In the genomic region with DNA sequence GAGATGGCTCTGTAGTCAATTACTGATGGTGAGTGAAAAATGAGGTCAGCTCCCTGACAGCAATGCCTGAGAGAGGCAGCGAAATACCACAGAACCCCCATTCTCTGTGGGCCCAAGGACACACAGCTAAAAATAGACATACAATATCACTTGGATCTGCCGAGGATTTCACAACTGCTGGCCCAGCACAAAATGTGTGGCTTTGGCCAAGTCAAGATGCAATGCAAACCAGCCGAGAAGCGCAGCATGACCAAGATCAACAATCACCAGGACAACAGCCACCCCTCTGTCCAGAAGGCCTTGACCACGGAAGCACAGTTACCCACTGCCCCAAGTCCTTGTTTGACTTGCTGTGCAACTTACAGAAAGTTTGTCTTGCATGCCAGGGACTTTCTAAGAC, we compare ENCODE assay signal across 1 cellular context.
A peak's percentile ranks its signal among the peaks of the same experiment; 100 is the strongest.
TF ChIP-seq lines count a peak whose summit lies in the region.

No MANE protein-coding gene starts in this region.

TF ChIP-seq in HepG2, 621 proteins besides CTCF, POLR2A, EP300 and RAD21 (continued from another document and continues in another):
- TF ChIP-seq, protein P1, sequence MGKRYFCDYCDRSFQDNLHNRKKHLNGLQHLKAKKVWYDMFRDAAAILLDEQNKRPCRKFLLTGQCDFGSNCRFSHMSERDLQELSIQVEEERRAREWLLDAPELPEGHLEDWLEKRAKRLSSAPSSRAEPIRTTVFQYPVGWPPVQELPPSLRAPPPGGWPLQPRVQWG (CRISPR knock-in tag; IDR thresholded peaks at IDR 0.05; ENCODE audit: borderline replicate concordance, low read depth) = no peak
- TF ChIP-seq ZBTB21 (CRISPR knock-in tag; IDR thresholded peaks at IDR 0.05) (peak; percentile 90), ZNF772 (CRISPR knock-in tag; IDR thresholded peaks at IDR 0.05) (no peak), ATM (IDR thresholded peaks at IDR 0.05; ENCODE audit: borderline replicate concordance) (no peak), TMF1 (CRISPR knock-in tag; IDR thresholded peaks at IDR 0.05; ENCODE audit: low read depth) (no peak), CHD4 (IDR thresholded peaks at IDR 0.05; ENCODE audit: borderline replicate concordance, low read length) (no peak), ZNF589 (CRISPR knock-in tag; conservative IDR thresholded peaks at IDR 0.05) (no peak), MATR3 (CRISPR knock-in tag; IDR thresholded peaks at IDR 0.05) (no peak), ZNF841 (CRISPR knock-in tag; IDR thresholded peaks at IDR 0.05; ENCODE audit: borderline replicate concordance) (no peak), ZNF768 (CRISPR knock-in tag; IDR thresholded peaks at IDR 0.05) (peak; percentile 83), ZNF430 (CRISPR knock-in tag; IDR thresholded peaks at IDR 0.05) (no peak), KMT2A (CRISPR knock-in tag; IDR thresholded peaks at IDR 0.05) (no peak; the same call in 1 of the 2 replicates), ZFP90 (CRISPR knock-in tag; IDR thresholded peaks at IDR 0.05; ENCODE audit: borderline replicate concordance) (no peak), ZNF670 (CRISPR knock-in tag; IDR thresholded peaks at IDR 0.05; ENCODE audit: borderline replicate concordance) (no peak), ZSCAN12 (CRISPR knock-in tag; IDR thresholded peaks at IDR 0.05) (no peak), ZNF567 (CRISPR knock-in tag; IDR thresholded peaks at IDR 0.05; ENCODE audit: borderline replicate concordance) (no peak), ZNF564 (CRISPR knock-in tag; IDR thresholded peaks at IDR 0.05) (0 out of 2 replicates have a peak, but pooled peaks have one; percentile 71), ZNF713 (CRISPR knock-in tag; IDR thresholded peaks at IDR 0.05) (no peak), FOXJ3 (CRISPR knock-in tag; IDR thresholded peaks at IDR 0.05; ENCODE audit: borderline replicate concordance) (peak; percentile 65; the same call in 1 of the 2 replicates)
- TF ChIP-seq, protein P2, sequence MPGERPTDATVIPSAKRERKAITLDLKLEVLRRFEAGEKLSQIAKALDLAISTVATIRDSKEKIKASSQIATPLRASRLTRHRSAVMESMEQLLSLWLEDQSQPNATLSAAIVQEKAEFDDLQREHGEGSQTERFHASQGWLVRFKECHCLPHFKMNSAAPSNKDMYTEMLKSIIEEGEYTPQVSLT (CRISPR knock-in tag; IDR thresholded peaks at IDR 0.05; ENCODE audit: borderline replicate concordance, low read depth) = no peak
- TF ChIP-seq, protein P3, sequence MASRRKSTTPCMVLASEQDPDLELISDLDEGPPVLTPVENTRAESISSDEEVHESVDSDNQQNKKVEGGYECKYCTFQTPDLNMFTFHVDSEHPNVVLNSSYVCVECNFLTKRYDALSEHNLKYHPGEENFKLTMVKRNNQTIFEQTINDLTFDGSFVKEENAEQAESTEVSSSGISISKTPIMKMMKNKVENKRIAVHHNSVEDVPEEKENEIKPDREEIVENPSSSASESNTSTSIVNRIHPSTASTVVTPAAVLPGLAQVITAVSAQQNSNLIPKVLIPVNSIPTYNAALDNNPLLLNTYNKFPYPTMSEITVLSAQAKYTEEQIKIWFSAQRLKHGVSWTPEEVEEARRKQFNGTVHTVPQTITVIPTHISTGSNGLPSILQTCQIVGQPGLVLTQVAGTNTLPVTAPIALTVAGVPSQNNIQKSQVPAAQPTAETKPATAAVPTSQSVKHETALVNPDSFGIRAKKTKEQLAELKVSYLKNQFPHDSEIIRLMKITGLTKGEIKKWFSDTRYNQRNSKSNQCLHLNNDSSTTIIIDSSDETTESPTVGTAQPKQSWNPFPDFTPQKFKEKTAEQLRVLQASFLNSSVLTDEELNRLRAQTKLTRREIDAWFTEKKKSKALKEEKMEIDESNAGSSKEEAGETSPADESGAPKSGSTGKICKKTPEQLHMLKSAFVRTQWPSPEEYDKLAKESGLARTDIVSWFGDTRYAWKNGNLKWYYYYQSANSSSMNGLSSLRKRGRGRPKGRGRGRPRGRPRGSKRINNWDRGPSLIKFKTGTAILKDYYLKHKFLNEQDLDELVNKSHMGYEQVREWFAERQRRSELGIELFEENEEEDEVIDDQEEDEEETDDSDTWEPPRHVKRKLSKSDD (CRISPR knock-in tag; IDR thresholded peaks at IDR 0.05; ENCODE audit: low read depth) = peak; percentile 88
- TF ChIP-seq, protein P4, sequence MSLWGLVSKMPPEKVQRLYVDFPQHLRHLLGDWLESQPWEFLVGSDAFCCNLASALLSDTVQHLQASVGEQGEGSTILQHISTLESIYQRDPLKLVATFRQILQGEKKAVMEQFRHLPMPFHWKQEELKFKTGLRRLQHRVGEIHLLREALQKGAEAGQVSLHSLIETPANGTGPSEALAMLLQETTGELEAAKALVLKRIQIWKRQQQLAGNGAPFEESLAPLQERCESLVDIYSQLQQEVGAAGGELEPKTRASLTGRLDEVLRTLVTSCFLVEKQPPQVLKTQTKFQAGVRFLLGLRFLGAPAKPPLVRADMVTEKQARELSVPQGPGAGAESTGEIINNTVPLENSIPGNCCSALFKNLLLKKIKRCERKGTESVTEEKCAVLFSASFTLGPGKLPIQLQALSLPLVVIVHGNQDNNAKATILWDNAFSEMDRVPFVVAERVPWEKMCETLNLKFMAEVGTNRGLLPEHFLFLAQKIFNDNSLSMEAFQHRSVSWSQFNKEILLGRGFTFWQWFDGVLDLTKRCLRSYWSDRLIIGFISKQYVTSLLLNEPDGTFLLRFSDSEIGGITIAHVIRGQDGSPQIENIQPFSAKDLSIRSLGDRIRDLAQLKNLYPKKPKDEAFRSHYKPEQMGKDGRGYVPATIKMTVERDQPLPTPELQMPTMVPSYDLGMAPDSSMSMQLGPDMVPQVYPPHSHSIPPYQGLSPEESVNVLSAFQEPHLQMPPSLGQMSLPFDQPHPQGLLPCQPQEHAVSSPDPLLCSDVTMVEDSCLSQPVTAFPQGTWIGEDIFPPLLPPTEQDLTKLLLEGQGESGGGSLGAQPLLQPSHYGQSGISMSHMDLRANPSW (CRISPR knock-in tag; IDR thresholded peaks at IDR 0.05; ENCODE audit: borderline replicate concordance) = no peak
- TF ChIP-seq, protein P5, sequence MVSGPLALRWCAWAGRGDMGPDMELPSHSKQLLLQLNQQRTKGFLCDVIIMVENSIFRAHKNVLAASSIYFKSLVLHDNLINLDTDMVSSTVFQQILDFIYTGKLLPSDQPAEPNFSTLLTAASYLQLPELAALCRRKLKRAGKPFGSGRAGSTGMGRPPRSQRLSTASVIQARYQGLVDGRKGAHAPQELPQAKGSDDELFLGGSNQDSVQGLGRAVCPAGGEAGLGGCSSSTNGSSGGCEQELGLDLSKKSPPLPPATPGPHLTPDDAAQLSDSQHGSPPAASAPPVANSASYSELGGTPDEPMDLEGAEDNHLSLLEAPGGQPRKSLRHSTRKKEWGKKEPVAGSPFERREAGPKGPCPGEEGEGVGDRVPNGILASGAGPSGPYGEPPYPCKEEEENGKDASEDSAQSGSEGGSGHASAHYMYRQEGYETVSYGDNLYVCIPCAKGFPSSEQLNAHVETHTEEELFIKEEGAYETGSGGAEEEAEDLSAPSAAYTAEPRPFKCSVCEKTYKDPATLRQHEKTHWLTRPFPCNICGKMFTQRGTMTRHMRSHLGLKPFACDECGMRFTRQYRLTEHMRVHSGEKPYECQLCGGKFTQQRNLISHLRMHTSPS (CRISPR knock-in tag; IDR thresholded peaks at IDR 0.05; ENCODE audit: low read depth) = no peak
- TF ChIP-seq, protein P6, sequence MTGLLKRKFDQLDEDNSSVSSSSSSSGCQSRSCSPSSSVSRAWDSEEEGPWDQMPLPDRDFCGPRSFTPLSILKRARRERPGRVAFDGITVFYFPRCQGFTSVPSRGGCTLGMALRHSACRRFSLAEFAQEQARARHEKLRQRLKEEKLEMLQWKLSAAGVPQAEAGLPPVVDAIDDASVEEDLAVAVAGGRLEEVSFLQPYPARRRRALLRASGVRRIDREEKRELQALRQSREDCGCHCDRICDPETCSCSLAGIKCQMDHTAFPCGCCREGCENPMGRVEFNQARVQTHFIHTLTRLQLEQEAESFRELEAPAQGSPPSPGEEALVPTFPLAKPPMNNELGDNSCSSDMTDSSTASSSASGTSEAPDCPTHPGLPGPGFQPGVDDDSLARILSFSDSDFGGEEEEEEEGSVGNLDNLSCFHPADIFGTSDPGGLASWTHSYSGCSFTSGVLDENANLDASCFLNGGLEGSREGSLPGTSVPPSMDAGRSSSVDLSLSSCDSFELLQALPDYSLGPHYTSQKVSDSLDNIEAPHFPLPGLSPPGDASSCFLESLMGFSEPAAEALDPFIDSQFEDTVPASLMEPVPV (CRISPR knock-in tag; IDR thresholded peaks at IDR 0.05) = no peak
- TF ChIP-seq, protein P7, sequence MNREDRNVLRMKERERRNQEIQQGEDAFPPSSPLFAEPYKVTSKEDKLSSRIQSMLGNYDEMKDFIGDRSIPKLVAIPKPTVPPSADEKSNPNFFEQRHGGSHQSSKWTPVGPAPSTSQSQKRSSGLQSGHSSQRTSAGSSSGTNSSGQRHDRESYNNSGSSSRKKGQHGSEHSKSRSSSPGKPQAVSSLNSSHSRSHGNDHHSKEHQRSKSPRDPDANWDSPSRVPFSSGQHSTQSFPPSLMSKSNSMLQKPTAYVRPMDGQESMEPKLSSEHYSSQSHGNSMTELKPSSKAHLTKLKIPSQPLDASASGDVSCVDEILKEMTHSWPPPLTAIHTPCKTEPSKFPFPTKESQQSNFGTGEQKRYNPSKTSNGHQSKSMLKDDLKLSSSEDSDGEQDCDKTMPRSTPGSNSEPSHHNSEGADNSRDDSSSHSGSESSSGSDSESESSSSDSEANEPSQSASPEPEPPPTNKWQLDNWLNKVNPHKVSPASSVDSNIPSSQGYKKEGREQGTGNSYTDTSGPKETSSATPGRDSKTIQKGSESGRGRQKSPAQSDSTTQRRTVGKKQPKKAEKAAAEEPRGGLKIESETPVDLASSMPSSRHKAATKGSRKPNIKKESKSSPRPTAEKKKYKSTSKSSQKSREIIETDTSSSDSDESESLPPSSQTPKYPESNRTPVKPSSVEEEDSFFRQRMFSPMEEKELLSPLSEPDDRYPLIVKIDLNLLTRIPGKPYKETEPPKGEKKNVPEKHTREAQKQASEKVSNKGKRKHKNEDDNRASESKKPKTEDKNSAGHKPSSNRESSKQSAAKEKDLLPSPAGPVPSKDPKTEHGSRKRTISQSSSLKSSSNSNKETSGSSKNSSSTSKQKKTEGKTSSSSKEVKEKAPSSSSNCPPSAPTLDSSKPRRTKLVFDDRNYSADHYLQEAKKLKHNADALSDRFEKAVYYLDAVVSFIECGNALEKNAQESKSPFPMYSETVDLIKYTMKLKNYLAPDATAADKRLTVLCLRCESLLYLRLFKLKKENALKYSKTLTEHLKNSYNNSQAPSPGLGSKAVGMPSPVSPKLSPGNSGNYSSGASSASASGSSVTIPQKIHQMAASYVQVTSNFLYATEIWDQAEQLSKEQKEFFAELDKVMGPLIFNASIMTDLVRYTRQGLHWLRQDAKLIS (CRISPR knock-in tag; IDR thresholded peaks at IDR 0.05) = no peak
- TF ChIP-seq, protein P8, sequence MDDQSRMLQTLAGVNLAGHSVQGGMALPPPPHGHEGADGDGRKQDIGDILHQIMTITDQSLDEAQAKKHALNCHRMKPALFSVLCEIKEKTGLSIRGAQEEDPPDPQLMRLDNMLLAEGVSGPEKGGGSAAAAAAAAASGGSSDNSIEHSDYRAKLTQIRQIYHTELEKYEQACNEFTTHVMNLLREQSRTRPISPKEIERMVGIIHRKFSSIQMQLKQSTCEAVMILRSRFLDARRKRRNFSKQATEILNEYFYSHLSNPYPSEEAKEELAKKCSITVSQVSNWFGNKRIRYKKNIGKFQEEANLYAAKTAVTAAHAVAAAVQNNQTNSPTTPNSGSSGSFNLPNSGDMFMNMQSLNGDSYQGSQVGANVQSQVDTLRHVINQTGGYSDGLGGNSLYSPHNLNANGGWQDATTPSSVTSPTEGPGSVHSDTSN (CRISPR knock-in tag; IDR thresholded peaks at IDR 0.05; ENCODE audit: borderline replicate concordance) = no peak
- TF ChIP-seq, protein P9, sequence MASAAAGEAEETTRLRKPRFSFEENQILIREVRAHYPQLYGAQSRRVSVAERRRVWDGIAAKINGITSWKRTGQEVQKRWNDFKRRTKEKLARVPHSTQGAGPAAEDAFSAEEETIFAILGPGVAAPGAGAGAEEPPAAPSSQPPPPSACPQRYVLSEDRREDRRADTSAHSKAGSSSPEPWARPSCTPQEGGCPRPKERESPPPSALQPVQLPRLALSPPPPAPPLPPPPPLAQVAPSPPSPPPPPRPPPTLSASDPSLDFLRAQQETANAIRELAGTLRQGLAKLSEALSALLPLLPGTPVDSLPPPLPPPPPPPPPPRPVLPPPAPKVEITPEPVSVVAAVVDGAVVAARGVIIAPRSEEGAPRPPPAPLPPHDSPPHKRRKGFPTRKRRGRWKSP (CRISPR knock-in tag; IDR thresholded peaks at IDR 0.05) = 0 out of 2 replicates have a peak, but pooled peaks have one; percentile 43
- TF ChIP-seq, protein P10, sequence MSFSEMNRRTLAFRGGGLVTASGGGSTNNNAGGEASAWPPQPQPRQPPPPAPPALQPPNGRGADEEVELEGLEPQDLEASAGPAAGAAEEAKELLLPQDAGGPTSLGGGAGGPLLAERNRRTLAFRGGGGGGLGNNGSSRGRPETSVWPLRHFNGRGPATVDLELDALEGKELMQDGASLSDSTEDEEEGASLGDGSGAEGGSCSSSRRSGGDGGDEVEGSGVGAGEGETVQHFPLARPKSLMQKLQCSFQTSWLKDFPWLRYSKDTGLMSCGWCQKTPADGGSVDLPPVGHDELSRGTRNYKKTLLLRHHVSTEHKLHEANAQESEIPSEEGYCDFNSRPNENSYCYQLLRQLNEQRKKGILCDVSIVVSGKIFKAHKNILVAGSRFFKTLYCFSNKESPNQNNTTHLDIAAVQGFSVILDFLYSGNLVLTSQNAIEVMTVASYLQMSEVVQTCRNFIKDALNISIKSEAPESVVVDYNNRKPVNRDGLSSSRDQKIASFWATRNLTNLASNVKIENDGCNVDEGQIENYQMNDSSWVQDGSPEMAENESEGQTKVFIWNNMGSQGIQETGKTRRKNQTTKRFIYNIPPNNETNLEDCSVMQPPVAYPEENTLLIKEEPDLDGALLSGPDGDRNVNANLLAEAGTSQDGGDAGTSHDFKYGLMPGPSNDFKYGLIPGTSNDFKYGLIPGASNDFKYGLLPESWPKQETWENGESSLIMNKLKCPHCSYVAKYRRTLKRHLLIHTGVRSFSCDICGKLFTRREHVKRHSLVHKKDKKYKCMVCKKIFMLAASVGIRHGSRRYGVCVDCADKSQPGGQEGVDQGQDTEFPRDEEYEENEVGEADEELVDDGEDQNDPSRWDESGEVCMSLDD (CRISPR knock-in tag; IDR thresholded peaks at IDR 0.05; ENCODE audit: borderline replicate concordance) = peak; percentile 94
- TF ChIP-seq, protein P11, sequence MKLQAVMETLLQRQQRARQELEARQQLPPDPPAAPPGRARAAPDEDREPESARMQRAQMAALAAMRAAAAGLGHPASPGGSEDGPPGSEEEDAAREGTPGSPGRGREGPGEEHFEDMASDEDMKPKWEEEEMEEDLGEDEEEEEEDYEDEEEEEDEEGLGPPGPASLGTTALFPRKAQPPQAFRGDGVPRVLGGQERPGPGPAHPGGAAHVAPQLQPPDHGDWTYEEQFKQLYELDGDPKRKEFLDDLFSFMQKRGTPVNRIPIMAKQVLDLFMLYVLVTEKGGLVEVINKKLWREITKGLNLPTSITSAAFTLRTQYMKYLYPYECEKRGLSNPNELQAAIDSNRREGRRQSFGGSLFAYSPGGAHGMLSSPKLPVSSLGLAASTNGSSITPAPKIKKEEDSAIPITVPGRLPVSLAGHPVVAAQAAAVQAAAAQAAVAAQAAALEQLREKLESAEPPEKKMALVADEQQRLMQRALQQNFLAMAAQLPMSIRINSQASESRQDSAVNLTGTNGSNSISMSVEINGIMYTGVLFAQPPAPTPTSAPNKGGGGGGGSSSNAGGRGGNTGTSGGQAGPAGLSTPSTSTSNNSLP (IDR thresholded peaks at IDR 0.05; ENCODE audit: low read depth, low read length) = no peak
